In genomic region chr10:118792501-118792900, GRCh38 we compare ENCODE assay signal across 15 cellular contexts. TPM values are rescaled to one million over a fixed set of nuclear protein-coding genes. Genes with fewer than 3 reads are reported as not detected.
DNase-seq lines count a peak whose midpoint lies in the region; ATAC-seq, FAIRE-seq and TF ChIP-seq lines count a peak whose summit lies in the region.
"Had no signal": no experiment of that assay in that cellular context is flagged by ENCODE, and none has a peak within 500 bp of the region (broad histone marks: within the 10 kb centered on the region; RNA-seq: fewer than 3 reads in every experiment).

No MANE protein-coding gene starts in this region.

- TF ChIP-seq POLR2A in HepG2 (IDR thresholded peaks at IDR 0.05; ENCODE audit: insufficient read depth in 1 of 2, low read depth in 2 of 2, low read length in 2 of 2), result no peak
- TF ChIP-seq POLR2A in breast epithelium (IDR thresholded peaks at IDR 0.05), result no peak
- no peak for TF ChIP-seq POLR2A in lower leg skin (IDR thresholded peaks at IDR 0.05)

- H3K9ac ChIP-seq in liver (ENCODE audit: low read depth in 1 of 2, low read length in 2 of 2) (no peak overlapping the region), HepG2 (ENCODE audit: insufficient read depth, low read depth, low read length) (no peak overlapping the region)

- no peaks in the 10 kb centered on the region for H3K27me3 ChIP-seq in liver (ENCODE audit: control insufficient read depth in 4 of 4, insufficient read depth in 4 of 4, low read length in 3 of 4)
- H3K27me3 ChIP-seq in HepG2 (ENCODE audit: control insufficient read depth in 1 of 2, insufficient read depth in 2 of 2, low read length in 2 of 2), result no peaks in the 10 kb centered on the region; a peak in 1 of 5 replicates
- no peaks in the 10 kb centered on the region for H3K27me3 ChIP-seq in breast epithelium
- H3K27me3 ChIP-seq in aorta (ENCODE audit: control insufficient read depth in 1 of 2, insufficient read depth in 2 of 2, low read length in 1 of 2), result no peaks in the 10 kb centered on the region

- TF ChIP-seq RAD21 in liver (IDR thresholded peaks at IDR 0.05) (no peak), HepG2 (CRISPR knock-in tag; IDR thresholded peaks at IDR 0.05) (no peak)

- H3K4me1 ChIP-seq in liver (ENCODE audit: control insufficient read depth in 4 of 4, insufficient read depth in 4 of 4, low read length in 3 of 4), result no peaks in the 10 kb centered on the region
- no peaks in the 10 kb centered on the region for H3K4me1 ChIP-seq in HepG2 (ENCODE audit: insufficient read depth, low read length)
- H3K4me1 ChIP-seq in breast epithelium, result no peaks in the 10 kb centered on the region
- H3K4me1 ChIP-seq in aorta (ENCODE audit: control insufficient read depth in 1 of 2, insufficient read depth in 2 of 2, low read length in 2 of 2), result no peaks in the 10 kb centered on the region
- H3K4me1 ChIP-seq: spleen had no signal

- H3K9me3 ChIP-seq in liver (ENCODE audit: control insufficient read depth in 4 of 4, low read length in 3 of 4) (no peaks in the 10 kb centered on the region), HepG2 (ENCODE audit: low read length) (no peaks in the 10 kb centered on the region), breast epithelium (no peaks in the 10 kb centered on the region), aorta (ENCODE audit: control insufficient read depth, low read length) (no peaks in the 10 kb centered on the region)

- intact Hi-C loops in HepG2 (cut with micrococcal nuclease; ENCODE audit: unreplicated experiment), result no loop called here
- intact Hi-C loops in breast epithelium (cut with DNase I; ENCODE audit: low total_unique reads), result no loop called here
- intact Hi-C loops in lower leg skin (cut with DNase I; ENCODE audit: low total_unique reads), result no loop called here
- intact Hi-C loops in aorta (cut with DNase I), result no loop called here

- POLR2A ChIA-PET in HepG2 (lab: Yijun Ruan, JAX), result no interaction called here

- H3K4me2 ChIP-seq in HepG2 (ENCODE audit: low read depth, low read length), result no peak overlapping the region

- no peaks in the 10 kb centered on the region for H3K9me3 Mint-ChIP-seq in activated T-cell treated with anti-CD3 and anti-CD28 coated beads, Interleukin-2, amount 50 U/mL, for 24 hours
- H3K9me3 Mint-ChIP-seq: central memory CD8-positive, alpha-beta T cell had no signal

- FAIRE-seq in HepG2 (lab: Jason Lieb, UNC), result no peak
- FAIRE-seq: A204.1, frontal cortex, GM18507 had no signal

- in situ Hi-C loops in HepG2 (cut with HindIII; ENCODE audit: extremely low pct_ligation_motif_present, low pct_unique_long_range_greater_than_20kb), result no loop called here

- no peak overlapping the region for H3K27ac ChIP-seq in liver (ENCODE audit: low read depth in 1 of 2, low read length in 2 of 2)
- no peak overlapping the region for H3K27ac ChIP-seq in HepG2 (ENCODE audit: extremely low read length, insufficient read depth, low read length)
- H3K27ac ChIP-seq in breast epithelium, result peak overlapping the region; percentile 5 to 57
- H3K27ac ChIP-seq in aorta (ENCODE audit: low read depth in 1 of 2, low read length in 2 of 2), result no peak overlapping the region

- H4K20me1 ChIP-seq in HepG2 (ENCODE audit: insufficient read depth, low read length), result no peaks in the 10 kb centered on the region

- no peaks in the 10 kb centered on the region for H3K4me1 Mint-ChIP-seq in activated T-cell treated with anti-CD3 and anti-CD28 coated beads, Interleukin-2, amount 50 U/mL, for 24 hours (ENCODE audit: low read depth)
- H3K4me1 Mint-ChIP-seq: central memory CD8-positive, alpha-beta T cell had no signal

- H3K4me3 Mint-ChIP-seq in activated T-cell treated with anti-CD3 and anti-CD28 coated beads, Interleukin-2, amount 50 U/mL, for 24 hours, result no peak overlapping the region
- H3K4me3 Mint-ChIP-seq: central memory CD8-positive, alpha-beta T cell had no signal

- no peak overlapping the region for H2AFZ ChIP-seq in HepG2 (ENCODE audit: low read length)

- H3K36me3 ChIP-seq in liver (ENCODE audit: control insufficient read depth in 4 of 4, insufficient read depth in 3 of 4, low read depth in 1 of 4, low read length in 3 of 4) (no peaks in the 10 kb centered on the region), HepG2 (replicated peaks in 1 of 2; ENCODE audit: control insufficient read depth in 1 of 2, insufficient read depth in 2 of 2, low read length in 2 of 2) (no peaks in the 10 kb centered on the region), breast epithelium (no peaks in the 10 kb centered on the region), aorta (ENCODE audit: control insufficient read depth in 1 of 2, insufficient read depth in 2 of 2, low read length in 1 of 2) (no peaks in the 10 kb centered on the region)
- H3K36me3 ChIP-seq: spleen had no signal

- CTCF ChIA-PET in HepG2 (lab: Yijun Ruan, JAX; ENCODE audit: low intra/inter-chr PET ratio, low total read pairs), result no interaction called here

- H3K27ac Mint-ChIP-seq in activated T-cell treated with anti-CD3 and anti-CD28 coated beads, Interleukin-2, amount 50 U/mL, for 24 hours, result no peak overlapping the region

- H3K36me3 Mint-ChIP-seq in activated T-cell treated with anti-CD3 and anti-CD28 coated beads, Interleukin-2, amount 50 U/mL, for 24 hours (ENCODE audit: low read depth), result no peaks in the 10 kb centered on the region

- TF ChIP-seq EP300 in HepG2 (IDR thresholded peaks at IDR 0.05; ENCODE audit: low read depth in 2 of 2, low read length in 2 of 2) (no peak), HepG2 (CRISPR knock-in tag; IDR thresholded peaks at IDR 0.05; ENCODE audit: borderline replicate concordance) (no peak)

- 55% methylated on average over 1 of the region's 1 CpG for WGBS in liver
- 79% methylated on average over 1 of the region's 1 CpG for WGBS in HepG2 (ENCODE audit: low lambda C conversion rate)
- 32 to 56% methylated on average over 1 of the region's 1 CpG for WGBS in lower leg skin, 2 donors
- WGBS in aorta, 2 donors, result 84 to 91% methylated on average over 1 of the region's 1 CpG

- ATAC-seq in HepG2 (no peak), aorta (ENCODE audit: low FRiP score) (peak; percentile 19), HG03196 (IDR thresholded peaks at IDR 0.05; ENCODE audit: unreplicated experiment) (no peak)

- no peaks in the 10 kb centered on the region for H3K79me2 ChIP-seq in HepG2 (ENCODE audit: insufficient read depth, low read length)

- peaks cover 9% of the 10 kb centered on the region for H3K27me3 Mint-ChIP-seq in activated T-cell treated with anti-CD3 and anti-CD28 coated beads, Interleukin-2, amount 50 U/mL, for 24 hours

- DNase-seq in HepG2 (ENCODE audit: low spot score), result no peak
- peak in 1 of 2 donors; percentile 44 for DNase-seq in breast epithelium (ENCODE audit: low spot score in 2 of 2)
- DNase-seq in lower leg skin (ENCODE audit: low spot score in 2 of 2), result peak; percentile 41 to 85
- DNase-seq in aorta, result peak in 1 of 2 donors; percentile 81
- DNase-seq in activated T-cell treated with anti-CD3 and anti-CD28 coated beads, Interleukin-2, amount 50 U/mL, for 24 hours, result no peak
- DNase-seq in NCI-H146 (lab: John Stamatoyannopoulos, UW), result no peak
- DNase-seq: activated T-cell treated with anti-CD3 and anti-CD28 coated beads, Interleukin-2, amount 50 U/mL, for 1 hour; NCI-H1694; spleen had no signal

- BruUV-seq in HepG2 (replicated peaks; lab: Mats Ljungman, UMichigan), result no TSS peak

- no peak overlapping the region for H3K4me3 ChIP-seq in liver (ENCODE audit: low read depth in 1 of 3, low read length in 3 of 3)
- no peak overlapping the region for H3K4me3 ChIP-seq in HepG2 (replicated peaks in 1 of 3; ENCODE audit: insufficient read depth in 1 of 3, low read depth in 2 of 3, low read length in 3 of 3)
- H3K4me3 ChIP-seq in breast epithelium, result no peak overlapping the region
- H3K4me3 ChIP-seq in lower leg skin (ENCODE audit: low read depth, poor library complexity, severe bottlenecking), result no peak overlapping the region
- H3K4me3 ChIP-seq in aorta (ENCODE audit: low read length in 2 of 2), result no peak overlapping the region
- H3K4me3 ChIP-seq: spleen had no signal

- TF ChIP-seq CTCF in liver (IDR thresholded peaks at IDR 0.05; ENCODE audit: low read depth, low read length, missing input control) (no peak), HepG2 (CRISPR knock-in tag; IDR thresholded peaks at IDR 0.05) (no peak), breast epithelium (IDR thresholded peaks at IDR 0.05) (no peak), lower leg skin (IDR thresholded peaks at IDR 0.05) (no peak)

TF ChIP-seq in liver, 16 proteins besides CTCF, POLR2A, EP300 and RAD21 (continues in another document):
- no peak for TF ChIP-seq GABPA (IDR thresholded peaks at IDR 0.05 in 1 of 2, conservative IDR thresholded peaks at IDR 0.05 in 1 of 2)

RNA-seq across cellular contexts. Expression of gene CACUL1, which starts 37.7 kb away (rescaled TPM):
- total RNA-seq in liver (10 to 100 TPM; 12.8 to 13.5 TPM), HepG2 (2016; rRNA removed; fragmentation: Illumina TruSeq; extraction: Trizol) (31.0 and 43.6 TPM in 2 replicates), breast epithelium (10 to 100 TPM; 33.4 to 68.6 (median 55.2) TPM), lower leg skin (10 to 100 TPM; 20.8 to 33.7 (median 28.2) TPM), aorta (10 to 100 TPM; 39.2 to 48.7 TPM)
- polyA plus RNA-seq in liver (10 to 100 TPM in 1 of 2 donors, 1 to 10 TPM in 1; 3.9 to 15.8 TPM), HepG2 (2011; rRNA removed) (10.6 and 14.2 TPM in 2 replicates), aorta (1 to 10 TPM; 5.3 to 8.5 TPM)
- total RNA-seq in HepG2 (2016; cell fraction: cytosol; rRNA removed; fragmentation: Illumina TruSeq; extraction: Trizol; ENCODE audit: low read depth), result 9.3 and 13.6 TPM in 2 replicates
- 29.9 and 40.9 TPM in 2 replicates for total RNA-seq in HepG2 (2016; cell fraction: insoluble cytoplasmic fraction; rRNA removed; fragmentation: Illumina TruSeq; extraction: Trizol)
- total RNA-seq in HepG2 (2016; cell fraction: membrane; rRNA removed; fragmentation: Illumina TruSeq; extraction: Trizol), result 23.6 and 25.5 TPM in 2 replicates
- 35.3 and 37.2 TPM in 2 replicates for total RNA-seq in HepG2 (2016; cell fraction: nucleus; rRNA removed; fragmentation: Illumina TruSeq; extraction: Trizol)
- 3.9 and 5.9 TPM in 2 replicates for polyA plus RNA-seq in HepG2 (2011; cell fraction: cytosol; rRNA removed)
- polyA plus RNA-seq in HepG2 (2011; cell fraction: nucleus; rRNA removed), result 6.9 and 7.8 TPM in 2 replicates
- 8.3 and 12.1 TPM in 2 replicates for polyA plus RNA-seq in HepG2 (2012)
- polyA plus RNA-seq in HepG2 (2016; cell fraction: cytosol; fragmentation: Illumina TruSeq; extraction: Trizol; ENCODE audit: low read depth), result 2.5 and 3.3 TPM in 2 replicates
- polyA plus RNA-seq in HepG2 (2016; cell fraction: insoluble cytoplasmic fraction; fragmentation: Illumina TruSeq; extraction: Trizol; ENCODE audit: low read depth), result 18.3 and 18.5 TPM in 2 replicates
- 7.7 and 8.5 TPM in 2 replicates for polyA plus RNA-seq in HepG2 (2016; cell fraction: membrane; fragmentation: Illumina TruSeq; extraction: Trizol; ENCODE audit: low read depth)
- polyA plus RNA-seq in HepG2 (2016; cell fraction: nucleus; fragmentation: Illumina TruSeq; extraction: Trizol; ENCODE audit: insufficient read depth, low read depth), result 15.3 and 21.2 TPM in 2 replicates
- polyA minus RNA-seq in HepG2 (2011; rRNA and poly(A)+ RNA removed; ENCODE audit: low replicate concordance), result 11.8 and 27.1 TPM in 2 replicates
- polyA minus RNA-seq in HepG2 (2011; cell fraction: cytosol; rRNA and poly(A)+ RNA removed), result 18.8 and 27.1 TPM in 2 replicates
- 35.0 and 37.0 TPM in 2 replicates for polyA minus RNA-seq in HepG2 (2011; cell fraction: nucleus; rRNA and poly(A)+ RNA removed)

Comparison
In these comparisons a context has a peak if more than half of its experiments do, and no peak if none do; other contexts are left out.
1. H3K27ac ChIP-seq: peak in breast epithelium (2 of 2); none in liver (0 of 2), HepG2 (single experiment) and aorta (0 of 2).
2. DNase-seq: peak in lower leg skin (2 of 2); none in HepG2 (single experiment), activated T-cell treated with anti-CD3 and anti-CD28 coated beads, Interleukin-2, amount 50 U/mL, for 24 hours (single experiment) and NCI-H146 (single experiment).